ENCODE assay signal across 9 cellular contexts in genomic region chrX:66015152-66015827, GRCh38. TPM values are rescaled to one million over a fixed set of nuclear protein-coding genes. Genes with fewer than 3 reads are reported as not detected.
A peak's percentile ranks its signal among the peaks of the same experiment; 100 is the strongest.
DNase-seq lines count a peak whose midpoint lies in the region; ATAC-seq and TF ChIP-seq lines count a peak whose summit lies in the region.
"Had no signal": no experiment of that assay in that cellular context is flagged by ENCODE, and none has a peak within 500 bp of the region (broad histone marks: within the 10 kb centered on the region; RNA-seq: fewer than 3 reads in every experiment).

No MANE protein-coding gene starts in this region.

- H3K4me3 Mint-ChIP-seq in activated naive CD4-positive, alpha-beta T cell treated with anti-CD3 and anti-CD28 coated beads, Interleukin-2, amount 50 U/mL, for 24 hours = peak overlapping the region; percentile 30
- H3K4me3 Mint-ChIP-seq in activated naive CD4-positive, alpha-beta T cell treated with anti-CD3 and anti-CD28 coated beads for 36 hours = no peak overlapping the region
- H3K4me3 Mint-ChIP-seq in MCF 10A (ENCODE audit: unreplicated experiment) = no peak overlapping the region

- no TSS peak for BruUV-seq in MCF 10A (replicated peaks; lab: Mats Ljungman, UMichigan)

- H3K9me3 ChIP-seq in thymus (ENCODE audit: control insufficient read depth) = no peaks in the 10 kb centered on the region

- H3K36me3 Mint-ChIP-seq in activated naive CD4-positive, alpha-beta T cell treated with anti-CD3 and anti-CD28 coated beads, Interleukin-2, amount 50 U/mL, for 24 hours = no peaks in the 10 kb centered on the region
- H3K36me3 Mint-ChIP-seq in activated naive CD4-positive, alpha-beta T cell treated with anti-CD3 and anti-CD28 coated beads for 36 hours (ENCODE audit: low read depth) = peaks cover 1% of the 10 kb centered on the region
- H3K36me3 Mint-ChIP-seq in MCF 10A (ENCODE audit: insufficient read depth, unreplicated experiment) = no peaks in the 10 kb centered on the region

- no peak for DNase-seq in activated naive CD4-positive, alpha-beta T cell treated with anti-CD3 and anti-CD28 coated beads for 36 hours
- no peak for DNase-seq in coronary artery (ENCODE audit: low spot score)
- DNase-seq in MCF 10A (ENCODE audit: unreplicated experiment) = no peak
- no peak for DNase-seq in DMS153 (lab: John Stamatoyannopoulos, UW)
- DNase-seq in COLO668 (lab: John Stamatoyannopoulos, UW; ENCODE audit: unreplicated experiment) = no peak

- no peak for TF ChIP-seq CTCF in coronary artery (IDR thresholded peaks at IDR 0.05)
- no peak for TF ChIP-seq CTCF in MCF 10A (IDR thresholded peaks at IDR 0.05; ENCODE audit: unreplicated experiment)

- peak; percentile 35 for ATAC-seq in HG03565 (IDR thresholded peaks at IDR 0.05; ENCODE audit: unreplicated experiment)

- POLR2A ChIA-PET in MCF 10A (lab: Yijun Ruan, JAX) = no interaction called here

- no peak overlapping the region for H3K27ac Mint-ChIP-seq in activated naive CD4-positive, alpha-beta T cell treated with anti-CD3 and anti-CD28 coated beads, Interleukin-2, amount 50 U/mL, for 24 hours
- no peak overlapping the region for H3K27ac Mint-ChIP-seq in activated naive CD4-positive, alpha-beta T cell treated with anti-CD3 and anti-CD28 coated beads for 36 hours
- no peak overlapping the region for H3K27ac Mint-ChIP-seq in MCF 10A (ENCODE audit: low read depth, unreplicated experiment)

- H3K4me3 ChIP-seq in coronary artery (peak overlapping the region; percentile 53), thymus (ENCODE audit: low read length) (no peak overlapping the region)

- CTCF ChIA-PET in activated naive CD4-positive, alpha-beta T cell treated with anti-CD3 and anti-CD28 coated beads for 36 hours (lab: Charles Lee) = interaction anchor here (0.6 to 1.6 kb wide), 3 partner anchors 15 to 103 kb away, joined by 3 read pairs; no protein-coding TSS in a partner anchor
- CTCF ChIA-PET in MCF 10A (lab: Yijun Ruan, JAX) = no interaction called here

- no peaks in the 10 kb centered on the region for H3K27me3 Mint-ChIP-seq in activated naive CD4-positive, alpha-beta T cell treated with anti-CD3 and anti-CD28 coated beads, Interleukin-2, amount 50 U/mL, for 24 hours
- no peaks in the 10 kb centered on the region for H3K27me3 Mint-ChIP-seq in activated naive CD4-positive, alpha-beta T cell treated with anti-CD3 and anti-CD28 coated beads for 36 hours (ENCODE audit: low read depth)
- no peaks in the 10 kb centered on the region for H3K27me3 Mint-ChIP-seq in MCF 10A (ENCODE audit: insufficient read depth, unreplicated experiment)

- peak overlapping the region in 1 of 2 donors; percentile 46 for H3K27ac ChIP-seq in coronary artery
- peak overlapping the region; percentile 54 for H3K27ac ChIP-seq in thymus (ENCODE audit: low read depth)

- no peaks in the 10 kb centered on the region for H3K36me3 ChIP-seq in thymus (ENCODE audit: control insufficient read depth, insufficient read depth)

- H3K27me3 ChIP-seq in thymus (ENCODE audit: control insufficient read depth, insufficient read depth) = no peaks in the 10 kb centered on the region

- H3K4me1 ChIP-seq in thymus (ENCODE audit: control insufficient read depth, insufficient read depth, low read length) = peaks cover 12% of the 10 kb centered on the region

- intact Hi-C loops in activated naive CD4-positive, alpha-beta T cell treated with anti-CD3 and anti-CD28 coated beads for 36 hours (cut with micrococcal nuclease) = loop anchor here (10.0 kb wide), 1 partner anchor 710 kb away; no protein-coding TSS in a partner anchor
- intact Hi-C loops in MCF 10A (cut with micrococcal nuclease) = no loop called here

- peaks cover 77% of the 10 kb centered on the region for H3K4me1 Mint-ChIP-seq in activated naive CD4-positive, alpha-beta T cell treated with anti-CD3 and anti-CD28 coated beads, Interleukin-2, amount 50 U/mL, for 24 hours
- peaks cover 58% of the 10 kb centered on the region for H3K4me1 Mint-ChIP-seq in activated naive CD4-positive, alpha-beta T cell treated with anti-CD3 and anti-CD28 coated beads for 36 hours (ENCODE audit: low read depth)
- H3K4me1 Mint-ChIP-seq in MCF 10A (ENCODE audit: insufficient read depth, unreplicated experiment) = no peaks in the 10 kb centered on the region

- no peaks in the 10 kb centered on the region for H3K9me3 Mint-ChIP-seq in activated naive CD4-positive, alpha-beta T cell treated with anti-CD3 and anti-CD28 coated beads, Interleukin-2, amount 50 U/mL, for 24 hours
- no peaks in the 10 kb centered on the region for H3K9me3 Mint-ChIP-seq in activated naive CD4-positive, alpha-beta T cell treated with anti-CD3 and anti-CD28 coated beads for 36 hours
- peaks cover 8% of the 10 kb centered on the region for H3K9me3 Mint-ChIP-seq in MCF 10A (ENCODE audit: unreplicated experiment)

- 5% methylated on average over 2 of the region's 2 CpGs for WGBS in thymus

RNA-seq across cellular contexts. Expression of gene VSIG4, which starts 24.6 kb away (rescaled TPM):
- total RNA-seq in activated naive CD4-positive, alpha-beta T cell treated with anti-CD3 and anti-CD28 coated beads for 36 hours = not detected
- 23.3 TPM for polyA plus RNA-seq in thymus
- not detected in 2 replicates for total RNA-seq in MCF 10A (2022)
- total RNA-seq: T-helper 2 cell treated with Interferon-gamma antibody and Interleukin-4, amounts not matched to agents 100 ng/mL and 5 ng/mL, for 36 hours had no signal
